Comparison of ENCODE assay signal across 14 cellular contexts in the genomic region with DNA sequence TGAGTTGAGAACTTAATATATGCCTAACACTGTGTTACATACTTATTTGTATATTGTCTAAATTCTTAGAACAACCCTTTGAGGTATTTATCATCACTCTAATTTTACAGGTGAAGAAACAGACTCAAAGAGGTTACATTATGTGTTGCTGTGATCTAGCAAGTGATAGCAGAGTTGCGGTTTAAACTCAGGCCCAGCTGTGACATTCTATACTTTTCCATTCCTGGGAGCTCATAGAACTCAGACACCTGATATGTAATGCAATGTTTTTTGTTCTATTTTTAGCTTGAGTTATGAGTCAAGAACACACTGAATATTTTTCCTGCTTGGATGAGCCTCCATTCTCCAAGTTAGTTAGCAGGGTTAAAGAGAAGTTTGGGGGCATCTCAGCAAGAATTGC.
A peak's percentile ranks its signal among the peaks of the same experiment; 100 is the strongest.
DNase-seq lines count a peak whose midpoint lies in the region; ATAC-seq and TF ChIP-seq lines count a peak whose summit lies in the region.
"Had no signal": no experiment of that assay in that cellular context is flagged by ENCODE, and none has a peak within 500 bp of the region (broad histone marks: within the 10 kb centered on the region; RNA-seq: fewer than 3 reads in every experiment).

No MANE protein-coding gene starts in this region.

- H3K27me3 ChIP-seq in PC-9 (ENCODE audit: insufficient read depth, low read depth): no peaks in the 10 kb centered on the region
- H3K27me3 ChIP-seq: Peyer's patch had no signal

- no TSS peak for BruUV-seq in PC-9 (replicated peaks; lab: Mats Ljungman, UMichigan)

- H3K4me3 ChIP-seq in PC-9: no peak overlapping the region
- no peak overlapping the region for H3K4me3 ChIP-seq in fibroblast of the aortic adventitia (ENCODE audit: low read depth, low read length)
- H3K4me3 ChIP-seq: Peyer's patch had no signal

- H3K36me3 ChIP-seq in PC-9 (ENCODE audit: low read depth): no peaks in the 10 kb centered on the region
- H3K36me3 ChIP-seq: Peyer's patch had no signal

- no peak overlapping the region for H2AFZ ChIP-seq in PC-9

- no peaks in the 10 kb centered on the region for H3F3A ChIP-seq in PC-9 (ENCODE audit: insufficient read depth, low read depth)

- no peaks in the 10 kb centered on the region for H4K20me1 ChIP-seq in PC-9 (ENCODE audit: insufficient read depth)

- CTCF ChIA-PET in PC-9 (lab: Charles Lee): interaction anchor here (0.6 to 0.7 kb wide), 3 partner anchors 76 to 929 kb away, joined by 3 to 4 read pairs (median 4); no protein-coding TSS in a partner anchor

- no peaks in the 10 kb centered on the region for H3K9me2 ChIP-seq in PC-9 (ENCODE audit: insufficient read depth)

- DNase-seq in SHP77 treated with DMSO at 0.1 percent for 48 hours (lab: John Stamatoyannopoulos, UW): peak; percentile 29
- no peak for DNase-seq in SHP77 (lab: John Stamatoyannopoulos, UW)
- DNase-seq in PC-9: peak; percentile 22 to 78
- DNase-seq in fibroblast of the aortic adventitia (ENCODE audit: low read depth): peak; percentile 21
- DNase-seq in COLO829 (ENCODE audit: low spot score): no peak
- no peak for DNase-seq in islet precursor cell
- DNase-seq: glutamatergic neuron, Kasumi-1, NCI-H1105 treated with DMSO at 0.1 percent for 48 hours, NCI-H748 treated with DMSO at 0.1 percent for 48 hours, Peyer's patch, T-helper 1 cell had no signal

- H3K79me2 ChIP-seq in PC-9 (ENCODE audit: low read depth): no peaks in the 10 kb centered on the region

- no peak overlapping the region for H3K4me2 ChIP-seq in PC-9

- H3K9me3 ChIP-seq in PC-9 (ENCODE audit: insufficient read depth, low read depth): no peaks in the 10 kb centered on the region
- H3K9me3 ChIP-seq: Peyer's patch had no signal

- H3K27ac ChIP-seq in PC-9: no peak overlapping the region
- H3K27ac ChIP-seq: Peyer's patch had no signal

- intact Hi-C loops in PC-9 (cut with micrococcal nuclease; ENCODE audit: unreplicated experiment): no loop called here

- ATAC-seq in GM21619 (IDR thresholded peaks at IDR 0.05; ENCODE audit: unreplicated experiment) (no peak), GM18861 (IDR thresholded peaks at IDR 0.05; ENCODE audit: unreplicated experiment) (no peak)

- TF ChIP-seq CTCF in PC-9 (conservative IDR thresholded peaks at IDR 0.05): no peak
- TF ChIP-seq CTCF in fibroblast of the aortic adventitia (IDR thresholded peaks at IDR 0.05; ENCODE audit: insufficient read depth, low read length): no peak

- POLR2A ChIA-PET in PC-9 (lab: Charles Lee; ENCODE audit: unreplicated experiment): no interaction called here

- no peaks in the 10 kb centered on the region; the same call in 1 of the 2 replicates for H3K4me1 ChIP-seq in PC-9 (replicated peaks; ENCODE audit: insufficient read depth)
- H3K4me1 ChIP-seq: Peyer's patch had no signal

Comparison
In these comparisons a context has a peak if more than half of its experiments do, and no peak if none do; other contexts are left out.
1. DNase-seq: peak in SHP77 treated with DMSO at 0.1 percent for 48 hours (single experiment), PC-9 (2 of 2) and fibroblast of the aortic adventitia (single experiment); none in SHP77 (0 of 2), COLO829 (single experiment) and islet precursor cell (single experiment).